8 cellular contexts compared by ENCODE assay signal in genomic region chr1:211606914-211607751, GRCh38. TPM values are rescaled to one million over a fixed set of nuclear protein-coding genes. Genes with fewer than 3 reads are reported as not detected.
A peak's percentile ranks its signal among the peaks of the same experiment; 100 is the strongest.
DNase-seq lines count a peak whose midpoint lies in the region; ATAC-seq, FAIRE-seq and TF ChIP-seq lines count a peak whose summit lies in the region.

No MANE protein-coding gene starts in this region.

- peaks cover 40% of the 10 kb centered on the region for H3K4me1 Mint-ChIP-seq in MCF 10A (ENCODE audit: insufficient read depth, unreplicated experiment)

- H3K36me3 ChIP-seq in breast epithelium = no peaks in the 10 kb centered on the region

- H3K9me3 Mint-ChIP-seq in MCF 10A (ENCODE audit: unreplicated experiment) = no peaks in the 10 kb centered on the region

- BruUV-seq in MCF 10A (replicated peaks; lab: Mats Ljungman, UMichigan) = no TSS peak

- CTCF ChIA-PET in MCF 10A (lab: Yijun Ruan, JAX) = interaction anchor here (0.6 to 3.4 kb wide), 5 partner anchors 40 to 93 kb away, joined by 3 to 30 read pairs (median 6); no protein-coding TSS in a partner anchor

- H3K36me3 Mint-ChIP-seq in MCF 10A (ENCODE audit: insufficient read depth, unreplicated experiment) = peaks cover 7% of the 10 kb centered on the region

- peak overlapping the region in 1 of 3 donors; percentile 12 for H3K4me3 ChIP-seq in breast epithelium

- intact Hi-C loops in MCF 10A (cut with micrococcal nuclease) (no loop called here), breast epithelium (cut with DNase I; ENCODE audit: low total_unique reads) (no loop called here), left cardiac atrium (cut with DNase I) (no loop called here)

- ATAC-seq in HG02970 (IDR thresholded peaks at IDR 0.05; ENCODE audit: low FRiP score, unreplicated experiment) (peak; percentile 54), left cardiac atrium (peak; percentile 44 to 73)

- TF ChIP-seq CTCF in MCF 10A (IDR thresholded peaks at IDR 0.05; ENCODE audit: unreplicated experiment) (no peak), breast epithelium (IDR thresholded peaks at IDR 0.05) (no peak), D721Med (IDR thresholded peaks at IDR 0.05; ENCODE audit: insufficient read depth, missing control alignments) (no peak)

- no peak overlapping the region for H3K4me3 Mint-ChIP-seq in MCF 10A (ENCODE audit: unreplicated experiment)

- POLR2A ChIA-PET in MCF 10A (lab: Yijun Ruan, JAX) = interaction anchor here (0.6 to 3.7 kb wide), 7 partner anchors 17 to 1587 kb away, joined by 3 to 21 read pairs (median 5); partner anchors contain the start of gene SLC30A1

- peak; percentile 73 for DNase-seq in MCF 10A (ENCODE audit: unreplicated experiment)
- DNase-seq in breast epithelium (ENCODE audit: low spot score in 2 of 2) = no peak
- DNase-seq in SIG-M5 (lab: John Stamatoyannopoulos, UW) = peak; percentile 98
- DNase-seq in left cardiac atrium = peak; percentile 34
- DNase-seq in D721Med (ENCODE audit: insufficient read length, low spot score) = no peak
- DNase-seq in NCI-H1048 (lab: John Stamatoyannopoulos, UW) = no peak
- DNase-seq in NCI-H1092 treated with DMSO at 0.1 percent for 48 hours (lab: John Stamatoyannopoulos, UW) = no peak

- FAIRE-seq in D721Med (lab: Jason Lieb, UNC) = no peak

- no peak overlapping the region for H3K27ac Mint-ChIP-seq in MCF 10A (ENCODE audit: low read depth, unreplicated experiment)

- no peak for TF ChIP-seq POLR2A in breast epithelium (IDR thresholded peaks at IDR 0.05)

- H3K27me3 Mint-ChIP-seq in MCF 10A (ENCODE audit: insufficient read depth, unreplicated experiment) = no peaks in the 10 kb centered on the region

- peak overlapping the region in 1 of 2 donors; percentile 3 for H3K27ac ChIP-seq in breast epithelium

- H3K27me3 ChIP-seq in breast epithelium = no peaks in the 10 kb centered on the region

- H3K4me1 ChIP-seq in breast epithelium = peaks cover 0 to 9% of the 10 kb centered on the region in 2 donors

- H3K9me3 ChIP-seq in breast epithelium = no peaks in the 10 kb centered on the region

RNA-seq across cellular contexts. Expression of gene SLC30A1, which starts 28.2 kb away (rescaled TPM):
- total RNA-seq in MCF 10A (2022) = 87.0 and 94.1 TPM in 2 replicates
- total RNA-seq in breast epithelium = 10 to 100 TPM; 16.1 to 21.2 (median 16.3) TPM
- 10 to 100 TPM; 11.0 to 13.9 TPM for total RNA-seq in left cardiac atrium

Comparison
In these comparisons a context has a peak if more than half of its experiments do, and no peak if none do; other contexts are left out.
1. DNase-seq: peak in MCF 10A (single experiment), SIG-M5 (single experiment) and left cardiac atrium (single experiment); none in breast epithelium (0 of 2), D721Med (single experiment), NCI-H1048 (single experiment) and NCI-H1092 treated with DMSO at 0.1 percent for 48 hours (single experiment).